Comparison of ENCODE assay signal across 15 cellular contexts in the genomic region with DNA sequence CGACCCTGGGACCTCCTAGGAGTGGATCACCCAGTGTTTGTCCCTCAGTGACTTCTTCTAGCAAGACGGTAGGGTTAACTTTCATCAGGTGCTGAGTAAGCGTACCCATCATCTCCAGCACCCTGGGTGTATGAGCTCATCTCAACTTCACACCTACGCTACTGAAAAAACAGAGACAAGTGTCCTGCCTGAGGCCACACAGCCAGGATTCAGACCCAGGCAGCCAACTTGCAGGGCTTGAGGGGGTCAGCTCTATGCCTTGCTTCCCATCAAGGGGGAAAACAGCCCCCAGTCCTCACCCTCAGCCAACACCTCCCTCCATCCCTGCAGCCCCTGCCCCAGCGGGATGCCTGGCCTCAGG. TPM values are rescaled to one million over a fixed set of nuclear protein-coding genes. Genes with fewer than 3 reads are reported as not detected.
DNase-seq lines count a peak whose midpoint lies in the region; ATAC-seq, FAIRE-seq and TF ChIP-seq lines count a peak whose summit lies in the region.
"Had no signal": no experiment of that assay in that cellular context is flagged by ENCODE, and none has a peak within 500 bp of the region (broad histone marks: within the 10 kb centered on the region; RNA-seq: fewer than 3 reads in every experiment).

No MANE protein-coding gene starts in this region.

- intact Hi-C loops in left cardiac atrium (cut with DNase I): no loop called here

- no peak overlapping the region for H3K18ac ChIP-seq in H1 (ENCODE audit: extremely low read depth, low read length)

- FAIRE-seq in H1 (lab: Jason Lieb, UNC): no peak

- no peak for TF ChIP-seq EP300 in H1 (IDR thresholded peaks at IDR 0.05; ENCODE audit: borderline replicate concordance in 1 of 2, low read depth in 2 of 2, low read length in 2 of 2)

- H3K4me2 ChIP-seq in H1 (ENCODE audit: insufficient read depth in 1 of 2, low read depth in 2 of 2, low read length in 2 of 2): peak overlapping the region; percentile 74 to 80

- TF ChIP-seq RAD21 in H1 (IDR thresholded peaks at IDR 0.05 in 1 of 2, conservative IDR thresholded peaks at IDR 0.05 in 1 of 2; ENCODE audit: low read depth in 2 of 2, low read length in 2 of 2): no peak

- H3K27ac ChIP-seq in H1 (ENCODE audit: low read depth, low read length): no peak overlapping the region

- 58% methylated on average over 5 of the region's 5 CpGs; no CpG with 5 or more reads in 1 of the 2 experiments for WGBS in H1 (ENCODE audit: extremely low coverage in 1 of 2, insufficient coverage in 1 of 2, insufficient read length in 1 of 2, insufficient replicate concordance in 2 of 2, low coverage in 1 of 2, low lambda C conversion rate in 2 of 2, missing lambda C conversion rate in 1 of 2), 2 experiments

- H3K14ac ChIP-seq in H1 (ENCODE audit: insufficient read length): no peak overlapping the region

- no peak overlapping the region for H3K4ac ChIP-seq in H1 (replicated peaks; ENCODE audit: insufficient read length, low read depth, low read length)

- POLR2A ChIA-PET in T-cell (lab: Charles Lee): no interaction called here
- POLR2A ChIA-PET in H1 (lab: Charles Lee; ENCODE audit: partially characterized antibody): interaction anchor here (0.8 to 2.8 kb wide), 4 partner anchors 10 to 38 kb away, joined by 3 to 20 read pairs (median 7); no protein-coding TSS in a partner anchor

- no peaks in the 10 kb centered on the region for H3K36me3 ChIP-seq in H1 (ENCODE audit: control insufficient read depth in 2 of 4, insufficient read depth in 4 of 4, low read length in 3 of 4)

- TF ChIP-seq POLR2A in H1 (IDR thresholded peaks at IDR 0.05; ENCODE audit: control extremely low read depth in 1 of 2, low read depth in 2 of 2, low read length in 2 of 2): no peak

- H3K9ac ChIP-seq in H1 (replicated peaks in 1 of 4; ENCODE audit: extremely low read depth in 1 of 4, low read depth in 3 of 4, low read length in 3 of 4): no peak overlapping the region

- no peaks in the 10 kb centered on the region for H4K20me1 ChIP-seq in H1 (replicated peaks in 1 of 2; ENCODE audit: control insufficient read depth in 1 of 2, insufficient read depth in 2 of 2, low read length in 2 of 2)

- H3K4me1 ChIP-seq in H1 (replicated peaks in 1 of 4; ENCODE audit: control insufficient read depth in 3 of 4, insufficient read depth in 4 of 4, low read length in 3 of 4): peaks cover 0 to 18% (median 13%) of the 10 kb centered on the region in 4 experiments; a peak in 6 of 7 replicates

- peak overlapping the region in 1 of 2 donors; percentile 6 for H3K27ac Mint-ChIP-seq in T-cell
- H3K27ac Mint-ChIP-seq in stimulated activated naive CD8-positive, alpha-beta T cell treated with anti-CD3 and anti-CD28 coated beads, Interleukin-15, amount 100 ng/mL, for 72 hours: no peak overlapping the region
- H3K27ac Mint-ChIP-seq: HFFc6, nephron progenitor cell had no signal

- no peak overlapping the region for H3K23ac ChIP-seq in H1 (ENCODE audit: insufficient read length)

- peaks cover 25 to 27% (median 25%) of the 10 kb centered on the region in 3 donors for H3K4me1 Mint-ChIP-seq in T-cell
- H3K4me1 Mint-ChIP-seq in stimulated activated naive CD8-positive, alpha-beta T cell treated with anti-CD3 and anti-CD28 coated beads, Interleukin-15, amount 100 ng/mL, for 72 hours: peaks cover 37% of the 10 kb centered on the region
- H3K4me1 Mint-ChIP-seq: nephron progenitor cell had no signal

- H3K23me2 ChIP-seq in H1 (ENCODE audit: low read depth, low read length): peaks cover 9% of the 10 kb centered on the region; the same call in 1 of the 2 replicates

- H2BK20ac ChIP-seq in H1 (ENCODE audit: low read length): no peak overlapping the region

- H3K27me3 ChIP-seq in H1 (replicated peaks in 1 of 4; ENCODE audit: control insufficient read depth in 3 of 4, extremely low read depth in 1 of 4, insufficient read depth in 3 of 4, low read length in 3 of 4): peaks cover 6 to 38% (median 30%) of the 10 kb centered on the region in 4 experiments

- no peak overlapping the region for H2BK120ac ChIP-seq in H1 (replicated peaks; ENCODE audit: low read depth, low read length)

- peak overlapping the region in 2 of 4 experiments; percentile 11 to 46; a peak in 4 of 8 replicates for H3K4me3 ChIP-seq in H1 (ENCODE audit: extremely low read depth in 1 of 4, insufficient read depth in 2 of 4, low read depth in 3 of 4, low read length in 4 of 4)
- H3K4me3 ChIP-seq: lung had no signal

- no peaks in the 10 kb centered on the region for H3K79me2 ChIP-seq in H1 (ENCODE audit: control insufficient read depth in 1 of 2, insufficient read depth in 2 of 2, low read length in 2 of 2)

- ATAC-seq in T-cell (replicated peaks in 1 of 4) (no peak), HG03139 (IDR thresholded peaks at IDR 0.05; ENCODE audit: unreplicated experiment) (no peak), left cardiac atrium (no peak)
- ATAC-seq in stimulated activated naive CD8-positive, alpha-beta T cell treated with anti-CD3 and anti-CD28 coated beads, Interleukin-15, amount 100 ng/mL, for 72 hours: peak; percentile 86

- no peak overlapping the region for H2BK15ac ChIP-seq in H1 (ENCODE audit: low read length)

- peaks cover 6% of the 10 kb centered on the region for H3K36me3 Mint-ChIP-seq in T-cell

- H2AK5ac ChIP-seq in H1 (ENCODE audit: low read depth, low read length): no peak overlapping the region

- H3K79me1 ChIP-seq in H1 (ENCODE audit: low read depth, low read length): no peaks in the 10 kb centered on the region

- H2BK12ac ChIP-seq in H1 (ENCODE audit: low read depth, low read length): peak overlapping the region; percentile 90; the same call in 1 of the 2 replicates

- H3K4me3 Mint-ChIP-seq in T-cell: peak overlapping the region; percentile 34 to 69 (median 45)
- H3K4me3 Mint-ChIP-seq in stimulated activated naive CD8-positive, alpha-beta T cell treated with anti-CD3 and anti-CD28 coated beads, Interleukin-15, amount 100 ng/mL, for 72 hours: peak overlapping the region; percentile 61 to 72
- H3K4me3 Mint-ChIP-seq: HFFc6, nephron progenitor cell had no signal

- DNase-seq in stimulated activated CD4-positive, alpha-beta T cell treated with anti-CD3 and anti-CD28 coated beads, Interleukin-15, amount 100 ng/mL, for 24 hours: peak; percentile 36
- DNase-seq in stimulated activated CD4-positive, alpha-beta T cell treated with anti-CD3 and anti-CD28 coated beads, Interleukin-4, amount 100 ng/mL, for 1 hour: no peak
- DNase-seq in T-cell (no peak), H1 (ENCODE audit: low read depth in 1 of 2, low spot score in 2 of 2) (no peak), left cardiac atrium (no peak), NCI-H1436 (lab: John Stamatoyannopoulos, UW) (no peak)
- DNase-seq in stimulated activated naive CD8-positive, alpha-beta T cell treated with anti-CD3 and anti-CD28 coated beads, Interleukin-15, amount 100 ng/mL, for 72 hours: no peak
- DNase-seq: AML-193, foreskin melanocyte, HFFc6, NCI-H1048, nephron progenitor cell, SHP77 treated with DMSO at 0.1 percent for 48 hours had no signal

- no peak overlapping the region for H2BK5ac ChIP-seq in H1 (ENCODE audit: low read depth, low read length)

- no peak for TF ChIP-seq CTCF in H1 (IDR thresholded peaks at IDR 0.05; ENCODE audit: control extremely low read depth in 1 of 3, insufficient read depth in 1 of 3, low read depth in 1 of 3, low read length in 3 of 3)

- H3K9me3 ChIP-seq in H1 (ENCODE audit: insufficient read depth in 2 of 2, low read depth in 1 of 2, low read length in 1 of 2): no peaks in the 10 kb centered on the region

- peaks cover 0 to 8% of the 10 kb centered on the region in 2 donors for H3K27me3 Mint-ChIP-seq in T-cell
- H3K27me3 Mint-ChIP-seq in stimulated activated naive CD8-positive, alpha-beta T cell treated with anti-CD3 and anti-CD28 coated beads, Interleukin-15, amount 100 ng/mL, for 72 hours: peaks cover 25% of the 10 kb centered on the region

- CTCF ChIA-PET in T-cell (lab: Charles Lee): interaction anchor here (0.6 to 0.7 kb wide), 2 partner anchors 58 to 73 kb away, joined by 5 to 7 read pairs; no protein-coding TSS in a partner anchor
- CTCF ChIA-PET in H1 (lab: Charles Lee; ENCODE audit: partially characterized antibody): interaction anchor here (0.5 to 2.4 kb wide), 12 partner anchors 10 to 1620 kb away, joined by 3 to 10 read pairs (median 4); no protein-coding TSS in a partner anchor

- no peaks in the 10 kb centered on the region for H3K9me3 Mint-ChIP-seq in T-cell
- no peaks in the 10 kb centered on the region for H3K9me3 Mint-ChIP-seq in stimulated activated naive CD8-positive, alpha-beta T cell treated with anti-CD3 and anti-CD28 coated beads, Interleukin-15, amount 100 ng/mL, for 72 hours
- H3K9me3 Mint-ChIP-seq: HFFc6 had no signal

- H4K8ac ChIP-seq in H1 (ENCODE audit: extremely low read depth, insufficient read depth, low read length): no peak overlapping the region

- peak overlapping the region; percentile 10 for H4K5ac ChIP-seq in H1 (ENCODE audit: insufficient read length, low read depth, low read length)

- no peak overlapping the region for H2AFZ ChIP-seq in H1 (ENCODE audit: low read length)

- no peak overlapping the region for H3K56ac ChIP-seq in H1 (replicated peaks; ENCODE audit: insufficient read length, low read depth, low read length)

- H4K91ac ChIP-seq in H1 (replicated peaks; ENCODE audit: insufficient read length, low read length): no peak overlapping the region

RNA-seq across cellular contexts. Expression of a gene that starts 4.6 kb away (rescaled TPM):
- total RNA-seq in T-cell (10 to 100 TPM; 16.7 to 29.7 (median 21.5) TPM), left cardiac atrium (10 to 100 TPM; 61.0 to 66.7 TPM)
- total RNA-seq in H1 (2021; fragmentation: NEBNext Ultra II Directional; extraction: Animal tissue kit (Norgen Biotek cat#: 25700)): 11.5 and 12.5 TPM in 2 replicates
- 8.0 and 12.7 TPM in 2 replicates for polyA plus RNA-seq in H1 (2011; rRNA removed)
- 8.4 TPM for polyA plus RNA-seq in H1 (2011; cell fraction: cytosol; rRNA removed)
- polyA plus RNA-seq in H1 (2011; cell fraction: nucleus; rRNA removed): 24.8 TPM
- polyA plus RNA-seq in H1 (2012, experiment 1 of 2): 7.6 to 12.3 TPM (median 10.7 TPM) in 4 replicates
- polyA plus RNA-seq in H1 (2012, experiment 2 of 2): 8.3 TPM
- polyA plus RNA-seq in H1 (2013, experiment 1 of 2): 19.4 TPM
- 19.1 TPM for polyA plus RNA-seq in H1 (2013, experiment 2 of 2)
- 2.6 and 3.4 TPM in 2 replicates for polyA minus RNA-seq in H1 (2011; rRNA and poly(A)+ RNA removed)
- 6.7 TPM for polyA minus RNA-seq in H1 (2011; cell fraction: cytosol; rRNA and poly(A)+ RNA removed)
- polyA minus RNA-seq in H1 (2011; cell fraction: nucleus; rRNA and poly(A)+ RNA removed): 6.8 TPM

RNA-seq across cellular contexts. Expression of a gene that starts 37.8 kb away (rescaled TPM):
- total RNA-seq in T-cell (1,000 to 10,000 TPM in 3 of 5 donors, 100 to 1,000 TPM in 2; 777 to 1,202 (median 1,047) TPM), left cardiac atrium (100 to 1,000 TPM; 698 to 715 TPM)
- 187 and 197 TPM in 2 replicates for total RNA-seq in H1 (2021; fragmentation: NEBNext Ultra II Directional; extraction: Animal tissue kit (Norgen Biotek cat#: 25700))
- polyA plus RNA-seq in H1 (2011; rRNA removed): 285 and 392 TPM in 2 replicates
- polyA plus RNA-seq in H1 (2011; cell fraction: cytosol; rRNA removed): 228 TPM
- 492 TPM for polyA plus RNA-seq in H1 (2011; cell fraction: nucleus; rRNA removed)
- polyA plus RNA-seq in H1 (2012, experiment 1 of 2): 186 to 340 TPM (median 248 TPM) in 4 replicates
- polyA plus RNA-seq in H1 (2012, experiment 2 of 2): 326 TPM
- polyA plus RNA-seq in H1 (2013, experiment 1 of 2): 164 TPM
- polyA plus RNA-seq in H1 (2013, experiment 2 of 2): 162 TPM
- polyA minus RNA-seq in H1 (2011; rRNA and poly(A)+ RNA removed): 155 and 179 TPM in 2 replicates
- 203 TPM for polyA minus RNA-seq in H1 (2011; cell fraction: cytosol; rRNA and poly(A)+ RNA removed)
- 91.6 TPM for polyA minus RNA-seq in H1 (2011; cell fraction: nucleus; rRNA and poly(A)+ RNA removed)

RNA-seq across cellular contexts. Expression of a gene that starts 47.1 kb away (rescaled TPM):
- total RNA-seq in T-cell: under 1 TPM in 3 of 5 donors, not detected in 2; 0.36 to 0.61 (median 0.50) TPM
- total RNA-seq in H1 (2021; fragmentation: NEBNext Ultra II Directional; extraction: Animal tissue kit (Norgen Biotek cat#: 25700)): 1.8 and 2.5 TPM in 2 replicates
- 2.9 and 3.4 TPM in 2 replicates for polyA plus RNA-seq in H1 (2011; rRNA removed)
- 4.1 TPM for polyA plus RNA-seq in H1 (2011; cell fraction: cytosol; rRNA removed)
- polyA plus RNA-seq in H1 (2011; cell fraction: nucleus; rRNA removed): 8.6 TPM
- 1.5 to 2.8 TPM (median 2.3 TPM) in 4 replicates for polyA plus RNA-seq in H1 (2012, experiment 1 of 2)
- polyA plus RNA-seq in H1 (2012, experiment 2 of 2): 1.7 TPM
- 2.5 TPM for polyA plus RNA-seq in H1 (2013, experiment 1 of 2)
- polyA plus RNA-seq in H1 (2013, experiment 2 of 2): 2.4 TPM
- polyA minus RNA-seq in H1 (2011; rRNA and poly(A)+ RNA removed): 1.3 and 1.5 TPM in 2 replicates
- 2.2 TPM for polyA minus RNA-seq in H1 (2011; cell fraction: cytosol; rRNA and poly(A)+ RNA removed)
- polyA minus RNA-seq in H1 (2011; cell fraction: nucleus; rRNA and poly(A)+ RNA removed): 2.4 TPM
- total RNA-seq in left cardiac atrium: 1 to 10 TPM in 1 of 2 donors, under 1 TPM in 1; 0.65 to 1.9 TPM
